1 cellular context compared by ENCODE assay signal in genomic region chr1:239858058-239858457, GRCh38.
TF ChIP-seq lines count a peak whose summit lies in the region.

No MANE protein-coding gene starts in this region.

TF ChIP-seq in WTC11, 78 proteins besides CTCF, POLR2A, EP300 and RAD21 (continued from another document):
- no peak for TF ChIP-seq ATF6 (CRISPR knock-in tag; IDR thresholded peaks at IDR 0.05)
- no peak for TF ChIP-seq IRF2 (CRISPR knock-in tag; IDR thresholded peaks at IDR 0.05; ENCODE audit: borderline replicate concordance, low read depth)
